In the genomic region with DNA sequence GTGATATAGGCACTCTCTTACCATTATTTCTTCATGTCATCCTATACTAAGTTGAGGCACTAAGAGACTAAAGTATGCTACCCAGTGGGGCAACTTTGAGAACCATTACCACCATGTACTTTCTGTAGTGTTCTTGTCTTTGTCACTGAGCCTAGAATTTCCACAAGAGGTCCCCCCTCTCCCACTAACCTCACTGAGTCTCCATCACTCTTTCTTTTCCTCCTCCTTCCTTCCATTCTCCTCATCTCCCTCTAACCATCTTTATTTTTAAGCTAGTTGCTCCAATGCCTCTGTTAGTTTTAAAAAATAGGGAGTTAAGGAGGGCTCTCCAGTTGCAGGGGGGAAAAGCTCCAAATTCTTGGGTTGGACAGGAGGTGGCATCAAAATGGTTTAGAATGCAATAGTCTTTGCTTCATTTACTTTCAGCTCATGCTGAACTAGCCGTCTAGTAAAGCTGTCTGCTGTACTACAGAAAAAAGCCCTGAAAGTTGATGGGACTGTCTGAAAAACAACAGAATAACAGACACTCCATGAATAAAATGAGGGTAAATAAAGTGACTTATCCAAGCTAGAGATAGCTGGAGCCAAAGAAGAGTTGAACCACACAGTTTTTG, we compare ENCODE assay signal across 10 cellular contexts.
DNase-seq lines count a peak whose midpoint lies in the region; ATAC-seq, FAIRE-seq and TF ChIP-seq lines count a peak whose summit lies in the region.
"Had no signal": no experiment of that assay in that cellular context is flagged by ENCODE, and none has a peak within 500 bp of the region (broad histone marks: within the 10 kb centered on the region; RNA-seq: fewer than 3 reads in every experiment).

No MANE protein-coding gene starts in this region.

- peak; percentile 15 for TF ChIP-seq CTCF in choroid plexus epithelial cell (conservative IDR thresholded peaks at IDR 0.05; ENCODE audit: low read depth, low read length)
- TF ChIP-seq CTCF in pancreas (IDR thresholded peaks at IDR 0.05) = peak in 1 of 4 donors; percentile 14

- H3K27me3 ChIP-seq in pancreas = no peaks in the 10 kb centered on the region
- H3K27me3 ChIP-seq: ascending aorta had no signal

- no peaks in the 10 kb centered on the region for H3K36me3 ChIP-seq in pancreas
- H3K36me3 ChIP-seq: ascending aorta had no signal

- DNase-seq in EL (peak; percentile 10), NCI-H1092 (lab: John Stamatoyannopoulos, UW) (peak; percentile 3), choroid plexus epithelial cell (ENCODE audit: low read depth) (no peak), pancreas (no peak), NOMO-1 (lab: John Stamatoyannopoulos, UW; ENCODE audit: unreplicated experiment in 2 of 2) (no peak), mucosa of gallbladder (ENCODE audit: low spot score) (no peak), NCI-H510A (lab: John Stamatoyannopoulos, UW) (no peak), foreskin melanocyte (no peak)
- DNase-seq: SW 1271 had no signal

- FAIRE-seq in pancreas (lab: Jason Lieb, UNC) = no peak

- no peak overlapping the region for H3K27ac ChIP-seq in pancreas
- H3K27ac ChIP-seq: ascending aorta had no signal

- H3K9me3 ChIP-seq in pancreas = no peaks in the 10 kb centered on the region
- H3K9me3 ChIP-seq: ascending aorta had no signal

- peak in 3 of 4 donors; percentile 58 to 68 (median 60) for ATAC-seq in pancreas

- 24 to 40% methylated on average over 1 of the region's 1 CpG for WGBS in pancreas, 2 donors

- H3K4me3 ChIP-seq in choroid plexus epithelial cell (ENCODE audit: low read depth, low read length) = no peak overlapping the region
- no peak overlapping the region for H3K4me3 ChIP-seq in pancreas
- H3K4me3 ChIP-seq: ascending aorta had no signal

- intact Hi-C loops in pancreas (cut with DNase I) = loop anchor here in 2 of 3 donors (10.0 kb wide), 2 partner anchors 260 to 450 kb away; no protein-coding TSS in a partner anchor

- no peaks in the 10 kb centered on the region for H3K4me1 ChIP-seq in pancreas
- H3K4me1 ChIP-seq: ascending aorta had no signal

Comparison
In these comparisons a context has a peak if more than half of its experiments do, and no peak if none do; other contexts are left out.
1. DNase-seq: peak in EL (single experiment) and NCI-H1092 (single experiment); none in choroid plexus epithelial cell (single experiment), pancreas (0 of 6), NOMO-1 (0 of 2), mucosa of gallbladder (single experiment), NCI-H510A (single experiment) and foreskin melanocyte (single experiment).